8 cellular contexts compared by ENCODE assay signal in the genomic region with DNA sequence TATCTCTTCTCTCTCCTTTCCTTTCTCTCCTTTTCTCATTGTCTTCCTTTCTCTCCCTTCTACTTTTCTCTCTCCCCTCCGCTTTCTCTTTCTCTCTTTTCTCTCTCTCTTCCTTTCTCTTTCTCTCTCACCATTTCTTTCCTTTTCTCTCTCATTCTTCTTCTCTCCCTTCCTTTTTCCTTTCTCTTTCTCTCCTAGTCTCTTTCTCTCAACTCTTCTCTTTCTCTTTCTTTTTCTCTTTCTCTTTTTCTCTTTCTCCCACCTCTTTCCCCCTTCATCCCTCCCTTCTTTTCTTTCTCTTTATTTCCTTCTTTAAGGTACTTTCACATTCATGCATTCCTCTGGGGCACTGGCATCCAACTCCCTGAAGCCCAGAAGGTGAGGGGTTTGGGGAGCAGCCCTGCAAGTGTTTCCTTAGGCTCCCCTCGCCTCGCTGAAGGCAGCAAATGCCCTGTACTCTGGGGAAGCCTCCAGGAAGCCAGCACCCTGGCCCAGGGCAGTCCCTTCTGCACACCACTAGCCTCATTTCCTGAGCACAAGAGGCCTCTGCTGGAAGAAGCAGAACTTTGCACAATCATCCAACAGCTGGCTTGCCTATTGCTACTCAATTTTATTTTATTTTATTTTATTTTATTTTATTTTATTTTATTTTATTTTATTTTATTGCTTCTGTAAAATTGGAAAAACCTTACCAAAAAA.
A peak's percentile ranks its signal among the peaks of the same experiment; 100 is the strongest.
DNase-seq lines count a peak whose midpoint lies in the region; TF ChIP-seq lines count a peak whose summit lies in the region.

No MANE protein-coding gene starts in this region.

- no peaks in the 10 kb centered on the region for H3K9me3 Mint-ChIP-seq in osteocyte (ENCODE audit: unreplicated experiment)

- H3K9me2 ChIP-seq in GM23248 (ENCODE audit: insufficient read depth): no peaks in the 10 kb centered on the region

- H3K27me3 ChIP-seq in GM23248 (replicated peaks; ENCODE audit: insufficient read depth): no peaks in the 10 kb centered on the region

- H3K4me3 Mint-ChIP-seq in osteocyte (ENCODE audit: unreplicated experiment): no peak overlapping the region

- DNase-seq in GM13976 (ENCODE audit: low spot score) (peak; percentile 77), GM23248 (peak; percentile 66), epidermal melanocyte (ENCODE audit: insufficient read length, low spot score) (peak; percentile 35), osteocyte (ENCODE audit: extremely low spot score, unreplicated experiment) (no peak), cortex of kidney (lab: John Stamatoyannopoulos, UW) (no peak), midbrain (lab: John Stamatoyannopoulos, UW) (no peak)
- peak; percentile 60 to 64 for DNase-seq in activated CD4-positive, alpha-beta T cell treated with anti-CD3 and anti-CD28 coated beads for 4 hours

- H4K20me1 ChIP-seq in GM23248 (ENCODE audit: insufficient read depth): no peaks in the 10 kb centered on the region

- WGBS in GM23248 (ENCODE audit: low coverage in 1 of 2, low lambda C conversion rate in 2 of 2, missing lambda C conversion rate in 2 of 2), 2 experiments: 58 to 81% methylated on average over 3 of the region's 3 CpGs

- no peaks in the 10 kb centered on the region for H3K79me2 ChIP-seq in GM23248 (ENCODE audit: insufficient read depth)

- H3K4me1 Mint-ChIP-seq in osteocyte (ENCODE audit: unreplicated experiment): peaks cover 17% of the 10 kb centered on the region

- H3K4me2 ChIP-seq in GM23248 (ENCODE audit: unreplicated experiment): no peak overlapping the region

- in situ Hi-C loops in GM13976 (cut with MboI; ENCODE audit: low sequenced_read_pairs, unreplicated experiment): loop anchor here (5.0 kb wide), 2 partner anchors 377 to 472 kb away; a partner anchor contains a TSS
- in situ Hi-C loops in GM23248 (cut with MboI): loop anchor here (10.0 kb wide), 1 partner anchor 479 kb away; no protein-coding TSS in a partner anchor

- peaks cover 3% of the 10 kb centered on the region for H3K36me3 Mint-ChIP-seq in osteocyte (ENCODE audit: unreplicated experiment)

- H3K27ac ChIP-seq in GM23248 (no peak overlapping the region), KOPT-K1 (ENCODE audit: low read depth, low read length, poor library complexity, severe bottlenecking) (peak overlapping the region; percentile 15)

- H3F3A ChIP-seq in GM23248 (ENCODE audit: insufficient read depth): peaks cover 21% of the 10 kb centered on the region

- no peaks in the 10 kb centered on the region for H3K27me3 Mint-ChIP-seq in osteocyte (ENCODE audit: unreplicated experiment)

- H3K36me3 ChIP-seq in GM23248 (ENCODE audit: low read depth) (no peaks in the 10 kb centered on the region), KOPT-K1 (ENCODE audit: insufficient read depth, low read length) (no peaks in the 10 kb centered on the region)

- no peak overlapping the region for H3K4me3 ChIP-seq in GM23248

- no peak overlapping the region for H3K9ac ChIP-seq in GM23248

- H2AFZ ChIP-seq in GM23248: 0 out of 2 replicates have a peak overlapping the region, but pooled peaks have one; percentile 26

- peaks cover 26% of the 10 kb centered on the region for H3K4me1 ChIP-seq in GM23248 (ENCODE audit: insufficient read depth)

- H3K27ac Mint-ChIP-seq in osteocyte (ENCODE audit: unreplicated experiment): no peak overlapping the region

- peak; percentile 56 for TF ChIP-seq CTCF in GM13976 (IDR thresholded peaks at IDR 0.05; ENCODE audit: borderline replicate concordance, control extremely low read depth, extremely low read depth, insufficient read depth, missing control alignments)
- TF ChIP-seq CTCF in osteocyte (IDR thresholded peaks at IDR 0.05): peak; percentile 41

- H3K9me3 ChIP-seq in GM23248 (ENCODE audit: low read depth) (no peaks in the 10 kb centered on the region), KOPT-K1 (ENCODE audit: insufficient read depth, low read length, poor library complexity, severe bottlenecking) (no peaks in the 10 kb centered on the region)

Comparison
In these comparisons a context has a peak if more than half of its experiments do, and no peak if none do; other contexts are left out.
1. DNase-seq: peak in GM13976 (single experiment), GM23248 (single experiment), activated CD4-positive, alpha-beta T cell treated with anti-CD3 and anti-CD28 coated beads for 4 hours (2 of 2) and epidermal melanocyte (single experiment); none in osteocyte (single experiment), cortex of kidney (single experiment) and midbrain (single experiment).